Comparison of ENCODE assay signal across 35 cellular contexts in genomic region chr3:124545891-124546290, GRCh38.
DNase-seq lines count a peak whose midpoint lies in the region; ATAC-seq and TF ChIP-seq lines count a peak whose summit lies in the region.
"Had no signal": no experiment of that assay in that cellular context is flagged by ENCODE, and none has a peak within 500 bp of the region (broad histone marks: within the 10 kb centered on the region; RNA-seq: fewer than 3 reads in every experiment).

No MANE protein-coding gene starts in this region.

- H4K8ac ChIP-seq in mesendoderm (ENCODE audit: low read depth, low read length) (no peak overlapping the region), neuronal stem cell (ENCODE audit: low read depth, low read length) (no peak overlapping the region)

- 57 to 89% methylated on average over 3 of the region's 3 CpGs for WGBS in endodermal cell (ENCODE audit: insufficient coverage in 1 of 2, insufficient read length in 1 of 2), 2 experiments
- WGBS in mesendoderm (ENCODE audit: extremely low coverage, insufficient coverage, low lambda C conversion rate) = no CpG with 5 or more reads among the region's 3 CpGs
- WGBS in neuronal stem cell (ENCODE audit: extremely low coverage in 2 of 2, insufficient read length in 2 of 2, insufficient replicate concordance in 1 of 2), 2 donors = no CpG with 5 or more reads among the region's 3 CpGs

- H2AK5ac ChIP-seq in mesendoderm (ENCODE audit: low read length) = no peak overlapping the region
- H2AK5ac ChIP-seq in neuronal stem cell (ENCODE audit: low read depth, low read length) = no peak overlapping the region

- H3K9me3 Mint-ChIP-seq in endodermal cell (peaks cover 4% of the 10 kb centered on the region), HFFc6 (no peaks in the 10 kb centered on the region)
- H3K9me3 Mint-ChIP-seq: CD14-positive monocyte; CD4-positive, alpha-beta memory T cell; CD4-positive, alpha-beta T cell; CD8-positive, alpha-beta memory T cell; CD8-positive, alpha-beta T cell had no signal

- H3K27me3 Mint-ChIP-seq in endodermal cell (ENCODE audit: insufficient read depth) (peaks cover 4% of the 10 kb centered on the region), HFFc6 (ENCODE audit: insufficient read depth) (peaks cover 20% of the 10 kb centered on the region)

- H3K9me3 ChIP-seq in HUES48 (ENCODE audit: control insufficient read depth, insufficient read depth, low read length) (no peaks in the 10 kb centered on the region), endodermal cell (ENCODE audit: control insufficient read depth, low read length) (no peaks in the 10 kb centered on the region), neuronal stem cell (replicated peaks in 1 of 2; ENCODE audit: control insufficient read depth in 2 of 2, insufficient read depth in 1 of 2, low read depth in 1 of 2, low read length in 2 of 2) (no peaks in the 10 kb centered on the region)
- H3K9me3 ChIP-seq: A549; BE2C; BLaER1; BLaER1 treated with 17β-estradiol and CSF1 and Interleukin-3, amounts not matched to agents 10 nM and 100 nM; Caco-2 had no signal

- peak overlapping the region; percentile 50 for H3K56ac ChIP-seq in mesendoderm (ENCODE audit: low read length)

- H3K4me1 ChIP-seq in HUES48 (ENCODE audit: control insufficient read depth, insufficient read depth, low read length) (peaks cover 8% of the 10 kb centered on the region), endodermal cell (ENCODE audit: control insufficient read depth, insufficient read depth, low read length) (peaks cover 3% of the 10 kb centered on the region), mesendoderm (ENCODE audit: control insufficient read depth, low read depth, low read length) (peaks cover 5% of the 10 kb centered on the region), neuronal stem cell (ENCODE audit: control insufficient read depth in 2 of 2, insufficient read depth in 1 of 2, low read depth in 1 of 2, low read length in 2 of 2) (peaks cover 0 to 5% of the 10 kb centered on the region in 2 donors)
- H3K4me1 ChIP-seq: A549, BE2C, Caco-2 had no signal

- peak overlapping the region; percentile 3 for H3K14ac ChIP-seq in neuronal stem cell (ENCODE audit: low read length)

- H3K4me1 Mint-ChIP-seq in endodermal cell = peaks cover 26% of the 10 kb centered on the region
- no peaks in the 10 kb centered on the region for H3K4me1 Mint-ChIP-seq in HFFc6 (ENCODE audit: low read depth)
- H3K4me1 Mint-ChIP-seq: B cell; CD14-positive monocyte; CD4-positive, alpha-beta memory T cell; CD8-positive, alpha-beta memory T cell had no signal

- H3K36me3 ChIP-seq in HUES48 (ENCODE audit: control insufficient read depth, insufficient read depth, low read length) = no peaks in the 10 kb centered on the region
- H3K36me3 ChIP-seq in endodermal cell (ENCODE audit: control insufficient read depth, insufficient read depth, low read length) = no peaks in the 10 kb centered on the region
- no peaks in the 10 kb centered on the region for H3K36me3 ChIP-seq in mesendoderm (ENCODE audit: control insufficient read depth, insufficient read depth, low read length)
- no peaks in the 10 kb centered on the region for H3K36me3 ChIP-seq in neuronal stem cell (replicated peaks in 1 of 2; ENCODE audit: control insufficient read depth in 2 of 2, insufficient read depth in 2 of 2, low read length in 2 of 2)
- H3K36me3 ChIP-seq: BE2C; BLaER1; BLaER1 treated with 17β-estradiol and CSF1 and Interleukin-3, amounts not matched to agents 10 nM and 100 nM had no signal

- H4K91ac ChIP-seq in neuronal stem cell (ENCODE audit: low read depth, low read length, poor library complexity) = no peak overlapping the region

- H3K23ac ChIP-seq in mesendoderm (ENCODE audit: low read length) = no peak overlapping the region
- H3K23ac ChIP-seq in neuronal stem cell (ENCODE audit: low read depth, low read length, poor library complexity) = no peak overlapping the region

- no peak overlapping the region for H2BK12ac ChIP-seq in neuronal stem cell (ENCODE audit: low read length)

- H4K5ac ChIP-seq in mesendoderm (ENCODE audit: low read length) = no peak overlapping the region

- H2BK15ac ChIP-seq in mesendoderm (replicated peaks; ENCODE audit: low read depth) (no peak overlapping the region), neuronal stem cell (ENCODE audit: low read length) (no peak overlapping the region)

- H3K4me3 Mint-ChIP-seq in endodermal cell = no peak overlapping the region
- no peak overlapping the region for H3K4me3 Mint-ChIP-seq in HFFc6
- H3K4me3 Mint-ChIP-seq: B cell; CD14-positive monocyte; CD4-positive, alpha-beta memory T cell; CD4-positive, alpha-beta T cell; CD4-positive, CD25-positive, alpha-beta regulatory T cell; CD8-positive, alpha-beta memory T cell; CD8-positive, alpha-beta T cell had no signal

- H3K36me3 Mint-ChIP-seq in endodermal cell (ENCODE audit: low read depth) (peaks cover 3% of the 10 kb centered on the region), HFFc6 (ENCODE audit: low read depth) (no peaks in the 10 kb centered on the region)
- H3K36me3 Mint-ChIP-seq: CD14-positive monocyte; CD4-positive, alpha-beta memory T cell; CD4-positive, CD25-positive, alpha-beta regulatory T cell; CD8-positive, alpha-beta memory T cell; CD8-positive, alpha-beta T cell had no signal

- H3K27ac Mint-ChIP-seq in endodermal cell (peak overlapping the region; percentile 90), HFFc6 (no peak overlapping the region)
- H3K27ac Mint-ChIP-seq: B cell; CD14-positive monocyte; CD4-positive, alpha-beta memory T cell; CD4-positive, alpha-beta T cell; CD4-positive, CD25-positive, alpha-beta regulatory T cell; CD8-positive, alpha-beta memory T cell; CD8-positive, alpha-beta T cell had no signal

- H3K27ac ChIP-seq in HUES48 (ENCODE audit: low read depth, low read length) (peak overlapping the region; percentile 52), endodermal cell (ENCODE audit: low read depth, low read length) (no peak overlapping the region), mesendoderm (ENCODE audit: low read depth, low read length) (no peak overlapping the region), neuronal stem cell (replicated peaks; ENCODE audit: low read length) (no peak overlapping the region)
- H3K27ac ChIP-seq: 22Rv1; A549; BLaER1; BLaER1 treated with 17β-estradiol and CSF1 and Interleukin-3, amounts not matched to agents 10 nM and 100 nM; C4-2B had no signal

- H3K18ac ChIP-seq in mesendoderm (ENCODE audit: low read length) (no peak overlapping the region), neuronal stem cell (ENCODE audit: low read length) (no peak overlapping the region)

- no peak for ATAC-seq in GM19395 (IDR thresholded peaks at IDR 0.05; ENCODE audit: unreplicated experiment)
- ATAC-seq in GM21360 (IDR thresholded peaks at IDR 0.05; ENCODE audit: unreplicated experiment) = no peak
- ATAC-seq: A549; CD8-positive, alpha-beta T cell had no signal

- H2BK120ac ChIP-seq in mesendoderm (ENCODE audit: low read depth, low read length) (no peak overlapping the region), neuronal stem cell (ENCODE audit: low read depth, low read length) (no peak overlapping the region)

- H3K9ac ChIP-seq in HUES48 (ENCODE audit: low read depth, low read length) = no peak overlapping the region
- H3K9ac ChIP-seq in endodermal cell (ENCODE audit: extremely low read depth, low read length, poor library complexity, severe bottlenecking) = no peak overlapping the region
- H3K9ac ChIP-seq in mesendoderm (ENCODE audit: low read length) = no peak overlapping the region
- no peak overlapping the region for H3K9ac ChIP-seq in neuronal stem cell (ENCODE audit: low read depth, low read length, poor library complexity)
- H3K9ac ChIP-seq: BLaER1; BLaER1 treated with 17β-estradiol and CSF1 and Interleukin-3, amounts not matched to agents 10 nM and 100 nM had no signal

- H2AFZ ChIP-seq in neuronal stem cell (ENCODE audit: low read length) = no peak overlapping the region

- H3K4me2 ChIP-seq in mesendoderm (ENCODE audit: low read length) (peak overlapping the region; percentile 7), neuronal stem cell (ENCODE audit: insufficient read depth, low read length, poor library complexity, severe bottlenecking) (no peak overlapping the region)
- H3K4me2 ChIP-seq: A549; BLaER1; BLaER1 treated with 17β-estradiol and CSF1 and Interleukin-3, amounts not matched to agents 10 nM and 100 nM had no signal

- no peak for TF ChIP-seq CTCF in endodermal cell (conservative IDR thresholded peaks at IDR 0.05)
- TF ChIP-seq CTCF in HFFc6 (IDR thresholded peaks at IDR 0.05) = no peak

- H3K27me3 ChIP-seq in HUES48 (ENCODE audit: control insufficient read depth, insufficient read depth, low read length) (peaks cover 6% of the 10 kb centered on the region; the same call in 1 of the 2 replicates), endodermal cell (ENCODE audit: control insufficient read depth, insufficient read depth, low read length, poor library complexity, severe bottlenecking) (no peaks in the 10 kb centered on the region), mesendoderm (ENCODE audit: insufficient read depth, low read length, poor library complexity) (no peaks in the 10 kb centered on the region), neuronal stem cell (ENCODE audit: control insufficient read depth in 3 of 3, insufficient read depth in 3 of 3, low read depth in 1 of 3, low read length in 3 of 3) (no peaks in the 10 kb centered on the region)
- H3K27me3 ChIP-seq: BE2C; BLaER1; BLaER1 treated with 17β-estradiol and CSF1 and Interleukin-3, amounts not matched to agents 10 nM and 100 nM had no signal

- no peak overlapping the region for H3K4me3 ChIP-seq in HUES48 (ENCODE audit: low read depth, low read length)
- H3K4me3 ChIP-seq in endodermal cell (ENCODE audit: low read length) = no peak overlapping the region
- no peak overlapping the region for H3K4me3 ChIP-seq in mesendoderm (ENCODE audit: low read length)
- H3K4me3 ChIP-seq in neuronal stem cell (ENCODE audit: low read length in 2 of 2) = no peak overlapping the region
- H3K4me3 ChIP-seq: A549; BLaER1; BLaER1 treated with 17β-estradiol and CSF1 and Interleukin-3, amounts not matched to agents 10 nM and 100 nM had no signal

- no peak for DNase-seq in endodermal cell
- DNase-seq in mesendoderm = peak; percentile 91
- no peak for DNase-seq in neuronal stem cell (ENCODE audit: low spot score)
- no peak for DNase-seq in HuH-7 (ENCODE audit: low spot score)
- DNase-seq in HFFc6 = no peak
- DNase-seq: 8988T; ACHN; AML-193; BE2C; C1 segment of cervical spinal cord; Caco-2; Calu3; CD4-positive, alpha-beta memory T cell; CD4-positive, alpha-beta T cell; CD4-positive, CD25-positive, alpha-beta regulatory T cell; CD8-positive, alpha-beta memory T cell; CD8-positive, alpha-beta T cell; COR-L47; DMS 273 treated with DMSO at 0.1 percent for 48 hours; DMS153; DMS53; DMS79; DMS79 treated with DMSO at 0.1 percent for 48 hours; DND-41; EL had no signal

- no peaks in the 10 kb centered on the region for H3K79me2 ChIP-seq in mesendoderm (ENCODE audit: control insufficient read depth, insufficient read depth, low read length)

- H3K79me1 ChIP-seq in mesendoderm (ENCODE audit: low read length) (no peaks in the 10 kb centered on the region), neuronal stem cell (ENCODE audit: low read depth, low read length) (no peaks in the 10 kb centered on the region)

- H3K4ac ChIP-seq in mesendoderm (ENCODE audit: low read depth, low read length) (no peak overlapping the region), neuronal stem cell (ENCODE audit: low read length) (no peak overlapping the region)

- H2BK5ac ChIP-seq in mesendoderm (ENCODE audit: low read length) (peak overlapping the region; percentile 31), neuronal stem cell (ENCODE audit: low read length) (no peak overlapping the region)
